In genomic region chr1:39727932-39728317, GRCh38 we compare ENCODE assay signal across 1 cellular context.
TF ChIP-seq lines count a peak whose summit lies in the region.

No MANE protein-coding gene starts in this region.

TF ChIP-seq in GM12891, 5 proteins besides CTCF, POLR2A, EP300 and RAD21 (continued from another document):
- TF ChIP-seq POLR2AphosphoS5 (IDR thresholded peaks at IDR 0.05; ENCODE audit: low read depth, low read length) (no peak), TAF1 (IDR thresholded peaks at IDR 0.05; ENCODE audit: low read depth, low read length) (no peak), PAX5 (IDR thresholded peaks at IDR 0.05; ENCODE audit: insufficient read depth, low read length, severe bottlenecking) (no peak), POU2F2 (IDR thresholded peaks at IDR 0.05; ENCODE audit: low read depth, low read length) (no peak)
